27 cellular contexts compared by ENCODE assay signal in genomic region chr16:89775223-89775622, GRCh38.
"Had no signal": no experiment of that assay in that cellular context is flagged by ENCODE, and none has a peak within 500 bp of the region (broad histone marks: within the 10 kb centered on the region; RNA-seq: fewer than 3 reads in every experiment).

No MANE protein-coding gene starts in this region.

- H3K9me3 Mint-ChIP-seq: dendritic cell treated with granulocyte-macrophage colony-stimulating factor and Interleukin-4, amounts not matched to agents 40 ng/mL and 50 ng/mL, for 4 days; endodermal cell; mesothelial cell of epicardium; naive thymus-derived CD4-positive, alpha-beta T cell; nephron; stimulated activated naive CD8-positive, alpha-beta T cell treated with anti-CD3 and anti-CD28 coated beads, Interleukin-15, amount 100 ng/mL, for 72 hours had no signal

- H3K79me2 ChIP-seq: hepatocyte had no signal

- H3K27me3 ChIP-seq: esophagus muscularis mucosa, foreskin keratinocyte, gastroesophageal sphincter, heart left ventricle, hepatocyte, left lung, pancreas, right lobe of liver, suprapubic skin, vagina had no signal

- H3K27ac Mint-ChIP-seq: dendritic cell treated with granulocyte-macrophage colony-stimulating factor and Interleukin-4, amounts not matched to agents 40 ng/mL and 50 ng/mL, for 4 days; endodermal cell; mesothelial cell of epicardium; naive thymus-derived CD4-positive, alpha-beta T cell; nephron; stimulated activated naive CD8-positive, alpha-beta T cell treated with anti-CD3 and anti-CD28 coated beads, Interleukin-15, amount 100 ng/mL, for 72 hours had no signal

- H3K36me3 ChIP-seq: esophagus muscularis mucosa, gastroesophageal sphincter, pancreas, right lobe of liver, vagina had no signal

- H3K27me3 Mint-ChIP-seq: dendritic cell treated with granulocyte-macrophage colony-stimulating factor and Interleukin-4, amounts not matched to agents 40 ng/mL and 50 ng/mL, for 4 days; naive thymus-derived CD4-positive, alpha-beta T cell; stimulated activated naive CD8-positive, alpha-beta T cell treated with anti-CD3 and anti-CD28 coated beads, Interleukin-15, amount 100 ng/mL, for 72 hours had no signal

- H3K4me1 ChIP-seq: esophagus muscularis mucosa, foreskin keratinocyte, gastroesophageal sphincter, heart left ventricle, left lung, pancreas, right lobe of liver, suprapubic skin, vagina had no signal

- H2AFZ ChIP-seq: hepatocyte had no signal

- DNase-seq: effector CD8-positive, alpha-beta T cell; endodermal cell; foreskin keratinocyte; heart left ventricle; left cardiac atrium; left lung; mesenchymal stem cell; mucosa of descending colon; naive thymus-derived CD4-positive, alpha-beta T cell; occipital lobe; pancreas; right lobe of liver; small intestine; stimulated activated CD4-positive, alpha-beta T cell treated with anti-CD3 and anti-CD28 coated beads, Interleukin-15, amount 100 ng/mL, for 24 hours; stimulated activated CD4-positive, alpha-beta T cell treated with anti-CD3 and anti-CD28 coated beads, Interleukin-2, amount 100 ng/mL, for 48 hours; stimulated activated naive CD4-positive, alpha-beta T cell; stimulated activated naive CD8-positive, alpha-beta T cell treated with anti-CD3 and anti-CD28 coated beads, Interleukin-15, amount 100 ng/mL, for 72 hours had no signal

- FAIRE-seq: colon, pancreas, small intestine had no signal

- H3K4me1 Mint-ChIP-seq: mesothelial cell of epicardium; naive thymus-derived CD4-positive, alpha-beta T cell; nephron; stimulated activated naive CD8-positive, alpha-beta T cell treated with anti-CD3 and anti-CD28 coated beads, Interleukin-15, amount 100 ng/mL, for 72 hours had no signal

- H3K4me3 Mint-ChIP-seq: dendritic cell treated with granulocyte-macrophage colony-stimulating factor and Interleukin-4, amounts not matched to agents 40 ng/mL and 50 ng/mL, for 4 days; endodermal cell; mesothelial cell of epicardium; naive thymus-derived CD4-positive, alpha-beta T cell; nephron; stimulated activated naive CD8-positive, alpha-beta T cell treated with anti-CD3 and anti-CD28 coated beads, Interleukin-15, amount 100 ng/mL, for 72 hours had no signal

- H3K27ac ChIP-seq: epithelial cell of prostate, esophagus muscularis mucosa, foreskin keratinocyte, gastroesophageal sphincter, heart left ventricle, hepatocyte, left lung, pancreas, right lobe of liver, suprapubic skin, vagina had no signal

- H3K4me3 ChIP-seq: esophagus muscularis mucosa, gastroesophageal sphincter, heart left ventricle, hepatocyte, left lung, mucosa of descending colon, pancreas, right lobe of liver, suprapubic skin, vagina had no signal

- H3K4me2 ChIP-seq: hepatocyte had no signal

- H3K9me3 ChIP-seq: esophagus muscularis mucosa, gastroesophageal sphincter, heart left ventricle, left lung, mucosa of descending colon, pancreas, right lobe of liver, suprapubic skin, vagina had no signal

- ATAC-seq: foreskin keratinocyte; gastroesophageal sphincter; heart left ventricle; left cardiac atrium; left lung; mucosa of descending colon; naive thymus-derived CD4-positive, alpha-beta T cell; pancreas; stimulated activated naive CD8-positive, alpha-beta T cell treated with anti-CD3 and anti-CD28 coated beads, Interleukin-15, amount 100 ng/mL, for 72 hours had no signal
